Comparison of ENCODE assay signal across 13 cellular contexts in the genomic region with DNA sequence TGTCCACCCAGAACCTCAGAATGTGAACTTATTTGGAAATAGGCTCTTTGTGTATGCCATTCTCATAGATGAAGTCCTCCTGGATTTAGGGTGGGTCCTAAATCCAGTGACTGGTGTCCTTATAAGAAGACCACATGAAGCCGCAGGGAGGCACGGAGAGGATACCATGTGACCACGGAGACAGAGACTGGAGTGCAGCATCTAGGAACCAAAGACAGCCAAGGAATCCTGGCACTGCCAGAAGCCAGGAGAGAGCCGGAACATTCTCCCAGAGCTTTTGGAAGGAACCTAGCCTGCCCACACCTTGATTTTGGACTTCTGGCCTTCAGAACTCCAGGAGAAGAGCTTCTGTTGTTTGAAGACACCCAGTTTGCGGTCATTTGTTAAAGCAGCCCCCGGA. TPM values are rescaled to one million over a fixed set of nuclear protein-coding genes. Genes with fewer than 3 reads are reported as not detected.
A peak's percentile ranks its signal among the peaks of the same experiment; 100 is the strongest.
DNase-seq lines count a peak whose midpoint lies in the region; ATAC-seq and TF ChIP-seq lines count a peak whose summit lies in the region.
"Had no signal": no experiment of that assay in that cellular context is flagged by ENCODE, and none has a peak within 500 bp of the region (broad histone marks: within the 10 kb centered on the region; RNA-seq: fewer than 3 reads in every experiment).

No MANE protein-coding gene starts in this region.

- ATAC-seq in T-helper 17 cell = no peak
- no peak for ATAC-seq in effector memory CD8-positive, alpha-beta T cell (replicated peaks)

- H3K4me3 ChIP-seq in skin epidermis = no peak overlapping the region
- H3K4me3 ChIP-seq: gastrocnemius medialis, sigmoid colon had no signal

- H3K4me3 Mint-ChIP-seq in T-helper 1 cell treated with Interleukin-12 subunit alpha and Interleukin-12 subunit beta and Interleukin-4 antibody, amounts not matched to agents 30 μg/mL and 1 μg/mL, for 36 hours = peak overlapping the region; percentile 63
- no peak overlapping the region for H3K4me3 Mint-ChIP-seq in T-helper 17 cell
- peak overlapping the region; percentile 53 to 75 for H3K4me3 Mint-ChIP-seq in effector memory CD8-positive, alpha-beta T cell

- peak overlapping the region in 18 of 21 experiments; percentile 25 to 91 (median 80) for H3K27ac ChIP-seq in skin epidermis
- H3K27ac ChIP-seq: 22Rv1, gastrocnemius medialis, KMS-11 had no signal

- H3K9me3 ChIP-seq in T-helper 17 cell (ENCODE audit: control insufficient read depth, low read length, poor library complexity, severe bottlenecking) = no peaks in the 10 kb centered on the region
- H3K9me3 ChIP-seq: gastrocnemius medialis, sigmoid colon had no signal

- H3K27me3 Mint-ChIP-seq in T-helper 1 cell treated with Interleukin-12 subunit alpha and Interleukin-12 subunit beta and Interleukin-4 antibody, amounts not matched to agents 30 μg/mL and 1 μg/mL, for 36 hours (ENCODE audit: low read depth) = no peaks in the 10 kb centered on the region
- H3K27me3 Mint-ChIP-seq in T-helper 17 cell = no peaks in the 10 kb centered on the region
- no peaks in the 10 kb centered on the region for H3K27me3 Mint-ChIP-seq in effector memory CD8-positive, alpha-beta T cell

- peak overlapping the region; percentile 98 for H3K27ac Mint-ChIP-seq in T-helper 1 cell treated with Interleukin-12 subunit alpha and Interleukin-12 subunit beta and Interleukin-4 antibody, amounts not matched to agents 30 μg/mL and 1 μg/mL, for 36 hours
- peak overlapping the region; percentile 90 for H3K27ac Mint-ChIP-seq in T-helper 17 cell
- peak overlapping the region; percentile 98 for H3K27ac Mint-ChIP-seq in effector memory CD8-positive, alpha-beta T cell

- no peak for TF ChIP-seq POLR2A in erythroblast (IDR thresholded peaks at IDR 0.05; ENCODE audit: low read length)

- H3K9me3 Mint-ChIP-seq in T-helper 1 cell treated with Interleukin-12 subunit alpha and Interleukin-12 subunit beta and Interleukin-4 antibody, amounts not matched to agents 30 μg/mL and 1 μg/mL, for 36 hours = peaks cover 10% of the 10 kb centered on the region
- H3K9me3 Mint-ChIP-seq in effector memory CD8-positive, alpha-beta T cell = no peaks in the 10 kb centered on the region

- DNase-seq in T-helper 1 cell = no peak
- no peak for DNase-seq in T-helper 17 cell
- no peak for DNase-seq in effector memory CD8-positive, alpha-beta T cell
- no peak for DNase-seq in SW480 (ENCODE audit: low spot score)
- no peak for DNase-seq in DMS153 (lab: John Stamatoyannopoulos, UW)
- no peak for DNase-seq in erythroblast (lab: John Stamatoyannopoulos, UW)
- DNase-seq: NCI-H2081 treated with DMSO at 0.1 percent for 48 hours had no signal

- H3K36me3 Mint-ChIP-seq in T-helper 1 cell treated with Interleukin-12 subunit alpha and Interleukin-12 subunit beta and Interleukin-4 antibody, amounts not matched to agents 30 μg/mL and 1 μg/mL, for 36 hours (ENCODE audit: low read depth) = peaks cover 83% of the 10 kb centered on the region
- peaks cover 2% of the 10 kb centered on the region for H3K36me3 Mint-ChIP-seq in T-helper 17 cell (ENCODE audit: low read depth)
- H3K36me3 Mint-ChIP-seq in effector memory CD8-positive, alpha-beta T cell (ENCODE audit: insufficient read depth) = peaks cover 27% of the 10 kb centered on the region

- peaks cover 85% of the 10 kb centered on the region for H3K4me1 Mint-ChIP-seq in T-helper 1 cell treated with Interleukin-12 subunit alpha and Interleukin-12 subunit beta and Interleukin-4 antibody, amounts not matched to agents 30 μg/mL and 1 μg/mL, for 36 hours (ENCODE audit: low read depth)
- peaks cover 60% of the 10 kb centered on the region for H3K4me1 Mint-ChIP-seq in T-helper 17 cell
- H3K4me1 Mint-ChIP-seq in effector memory CD8-positive, alpha-beta T cell (ENCODE audit: low read depth in 2 of 2) = peaks cover 47 to 62% of the 10 kb centered on the region in 2 donors

RNA-seq across cellular contexts. Expression of a gene that starts 49.7 kb away (rescaled TPM):
- 100 to 1,000 TPM; 365 to 393 TPM for total RNA-seq in T-helper 17 cell
